Comparison of ENCODE assay signal across 24 cellular contexts in genomic region chr3:132380979-132381944, GRCh38. TPM values are rescaled to one million over a fixed set of nuclear protein-coding genes. Genes with fewer than 3 reads are reported as not detected.
A peak's percentile ranks its signal among the peaks of the same experiment; 100 is the strongest.
DNase-seq lines count a peak whose midpoint lies in the region; FAIRE-seq and TF ChIP-seq lines count a peak whose summit lies in the region.
"Had no signal": no experiment of that assay in that cellular context is flagged by ENCODE, and none has a peak within 500 bp of the region (broad histone marks: within the 10 kb centered on the region; RNA-seq: fewer than 3 reads in every experiment).

No MANE protein-coding gene starts in this region.

- H3K4me2 ChIP-seq in mesendoderm (ENCODE audit: low read length) = no peak overlapping the region

- H3K9me3 ChIP-seq in HUES48 (ENCODE audit: control insufficient read depth, insufficient read depth, low read length) = peaks cover 7% of the 10 kb centered on the region; the same call in 1 of the 2 replicates
- H3K9me3 ChIP-seq in endodermal cell (ENCODE audit: control insufficient read depth, low read length) = peaks cover 12% of the 10 kb centered on the region
- no peaks in the 10 kb centered on the region for H3K9me3 ChIP-seq in sigmoid colon
- H3K9me3 ChIP-seq: ascending aorta, psoas muscle, testis had no signal

- H3K27ac ChIP-seq in HUES48 (ENCODE audit: low read depth, low read length) = peak overlapping the region; percentile 92
- peak overlapping the region; percentile 36 for H3K27ac ChIP-seq in endodermal cell (ENCODE audit: low read depth, low read length)
- no peak overlapping the region for H3K27ac ChIP-seq in mesendoderm (ENCODE audit: low read depth, low read length)
- H3K27ac ChIP-seq in sigmoid colon = no peak overlapping the region
- H3K27ac ChIP-seq: ascending aorta, psoas muscle, testis, VCaP had no signal

- H3K36me3 ChIP-seq in GM06990 (ENCODE audit: control insufficient read depth, insufficient read depth, low read length) = no peaks in the 10 kb centered on the region
- no peaks in the 10 kb centered on the region for H3K36me3 ChIP-seq in HUES48 (ENCODE audit: control insufficient read depth, insufficient read depth, low read length)
- H3K36me3 ChIP-seq in endodermal cell (ENCODE audit: control insufficient read depth, insufficient read depth, low read length) = no peaks in the 10 kb centered on the region
- H3K36me3 ChIP-seq in mesendoderm (ENCODE audit: control insufficient read depth, insufficient read depth, low read length) = no peaks in the 10 kb centered on the region
- no peaks in the 10 kb centered on the region for H3K36me3 ChIP-seq in sigmoid colon
- H3K36me3 ChIP-seq: ascending aorta had no signal

- 90 to 96% methylated on average over 9 to 14 of the region's 15 CpGs for WGBS in endodermal cell (ENCODE audit: insufficient coverage in 1 of 2, insufficient read length in 1 of 2), 2 experiments
- no CpG with 5 or more reads among the region's 15 CpGs for WGBS in mesendoderm (ENCODE audit: extremely low coverage, insufficient coverage, low lambda C conversion rate)
- 87 to 94% methylated on average over 15 of the region's 15 CpGs for WGBS in sigmoid colon, 2 donors

- H2BK15ac ChIP-seq in mesendoderm (replicated peaks; ENCODE audit: low read depth) = no peak overlapping the region

- H2BK120ac ChIP-seq in mesendoderm (ENCODE audit: low read depth, low read length) = no peak overlapping the region

- H3K27ac Mint-ChIP-seq in endodermal cell = no peak overlapping the region
- H3K27ac Mint-ChIP-seq: activated CD4-positive, alpha-beta memory T cell treated with anti-CD3 and anti-CD28 coated beads for 36 hours; activated naive CD4-positive, alpha-beta T cell treated with anti-CD3 and anti-CD28 coated beads, Interleukin-2, amount 10 ng/mL, durations not matched to agents 7 days and 5 days; effector memory CD8-positive, alpha-beta T cell; memory B cell; T-helper 1 cell treated with Interleukin-12 subunit alpha and Interleukin-12 subunit beta and Interleukin-4 antibody, amounts not matched to agents 30 μg/mL and 1 μg/mL, for 36 hours had no signal

- no peaks in the 10 kb centered on the region for H3K79me1 ChIP-seq in mesendoderm (ENCODE audit: low read length)

- H3K4me3 ChIP-seq in GM06990 (replicated peaks; ENCODE audit: low read depth, low read length) = no peak overlapping the region
- no peak overlapping the region for H3K4me3 ChIP-seq in HUES48 (ENCODE audit: low read depth, low read length)
- no peak overlapping the region for H3K4me3 ChIP-seq in endodermal cell (ENCODE audit: low read length)
- H3K4me3 ChIP-seq in mesendoderm (ENCODE audit: low read length) = no peak overlapping the region
- no peak overlapping the region for H3K4me3 ChIP-seq in sigmoid colon
- H3K4me3 ChIP-seq: ascending aorta, psoas muscle, testis had no signal

- H3K27me3 ChIP-seq in GM06990 (replicated peaks; ENCODE audit: control insufficient read depth, insufficient read depth, low read length) = no peaks in the 10 kb centered on the region
- no peaks in the 10 kb centered on the region for H3K27me3 ChIP-seq in HUES48 (ENCODE audit: control insufficient read depth, insufficient read depth, low read length)
- no peaks in the 10 kb centered on the region for H3K27me3 ChIP-seq in endodermal cell (ENCODE audit: control insufficient read depth, insufficient read depth, low read length, poor library complexity, severe bottlenecking)
- no peaks in the 10 kb centered on the region for H3K27me3 ChIP-seq in mesendoderm (ENCODE audit: insufficient read depth, low read length, poor library complexity)
- H3K27me3 ChIP-seq in sigmoid colon = no peaks in the 10 kb centered on the region
- H3K27me3 ChIP-seq: ascending aorta, testis had no signal

- peak overlapping the region; percentile 69 for H3K56ac ChIP-seq in mesendoderm (ENCODE audit: low read length)

- peaks cover 3% of the 10 kb centered on the region for H3K4me1 Mint-ChIP-seq in endodermal cell
- H3K4me1 Mint-ChIP-seq: activated naive CD4-positive, alpha-beta T cell treated with anti-CD3 and anti-CD28 coated beads, Interleukin-2, amount 10 ng/mL, durations not matched to agents 7 days and 5 days had no signal

- H4K5ac ChIP-seq in mesendoderm (ENCODE audit: low read length) = no peak overlapping the region

- intact Hi-C loops in sigmoid colon (cut with DNase I) = no loop called here

- no peak overlapping the region for H4K8ac ChIP-seq in mesendoderm (ENCODE audit: low read depth, low read length)

- H3K4me1 ChIP-seq in HUES48 (ENCODE audit: control insufficient read depth, insufficient read depth, low read length) = peaks cover 20% of the 10 kb centered on the region
- no peaks in the 10 kb centered on the region for H3K4me1 ChIP-seq in endodermal cell (ENCODE audit: control insufficient read depth, insufficient read depth, low read length)
- H3K4me1 ChIP-seq in mesendoderm (ENCODE audit: control insufficient read depth, low read depth, low read length) = no peaks in the 10 kb centered on the region
- H3K4me1 ChIP-seq in sigmoid colon = no peaks in the 10 kb centered on the region
- H3K4me1 ChIP-seq: ascending aorta, psoas muscle, testis had no signal

- no peak overlapping the region for H3K18ac ChIP-seq in mesendoderm (ENCODE audit: low read length)

- TF ChIP-seq CTCF in GM06990 (IDR thresholded peaks at IDR 0.05; ENCODE audit: insufficient read depth, low read length, poor library complexity, severe bottlenecking) = no peak
- no peak for TF ChIP-seq CTCF in endodermal cell (conservative IDR thresholded peaks at IDR 0.05)
- no peak for TF ChIP-seq CTCF in sigmoid colon (IDR thresholded peaks at IDR 0.05)

- TF ChIP-seq EP300 in sigmoid colon (IDR thresholded peaks at IDR 0.05) = no peak

- H3K9me3 Mint-ChIP-seq in endodermal cell = peaks cover 27% of the 10 kb centered on the region
- H3K9me3 Mint-ChIP-seq: activated CD4-positive, alpha-beta memory T cell treated with anti-CD3 and anti-CD28 coated beads for 36 hours; activated naive CD4-positive, alpha-beta T cell treated with anti-CD3 and anti-CD28 coated beads, Interleukin-2, amount 10 ng/mL, durations not matched to agents 7 days and 5 days; memory B cell; T-helper 1 cell treated with Interleukin-12 subunit alpha and Interleukin-12 subunit beta and Interleukin-4 antibody, amounts not matched to agents 30 μg/mL and 1 μg/mL, for 36 hours had no signal

- FAIRE-seq in RCC 7860 (lab: Jason Lieb, UNC) = no peak

- H3K9ac ChIP-seq in HUES48 (ENCODE audit: low read depth, low read length) (no peak overlapping the region), endodermal cell (ENCODE audit: extremely low read depth, low read length, poor library complexity, severe bottlenecking) (no peak overlapping the region), mesendoderm (ENCODE audit: low read length) (no peak overlapping the region)

- H3K27me3 Mint-ChIP-seq in endodermal cell (ENCODE audit: insufficient read depth) = no peaks in the 10 kb centered on the region
- H3K27me3 Mint-ChIP-seq: activated naive CD4-positive, alpha-beta T cell treated with anti-CD3 and anti-CD28 coated beads, Interleukin-2, amount 10 ng/mL, durations not matched to agents 7 days and 5 days had no signal

- DNase-seq in GM06990 (ENCODE audit: extremely low read depth, insufficient read length) = peak; percentile 18
- peak; percentile 64 for DNase-seq in endodermal cell
- no peak for DNase-seq in mesendoderm
- DNase-seq in sigmoid colon = no peak
- DNase-seq in activated naive CD4-positive, alpha-beta T cell treated with Interleukin-2 at 50 U/mL for 16 hours = no peak
- no peak for DNase-seq in RCC 7860 (ENCODE audit: low spot score)
- no peak for DNase-seq in NCI-H2107 treated with DMSO at 0.1 percent for 48 hours (lab: John Stamatoyannopoulos, UW; ENCODE audit: unreplicated experiment)
- DNase-seq: activated CD4-positive, alpha-beta memory T cell treated with anti-CD3 and anti-CD28 coated beads for 36 hours; activated naive CD4-positive, alpha-beta T cell treated with anti-CD3 and anti-CD28 coated beads, Interleukin-2, amount 10 ng/mL, durations not matched to agents 7 days and 5 days; DMS153; effector memory CD8-positive, alpha-beta T cell; GF-D8; hippocampal formation; NCI-H1417 treated with DMSO at 0.1 percent for 48 hours; NCI-H2171 treated with DMSO at 0.1 percent for 48 hours; PC-3; psoas muscle; testis had no signal

- no peak overlapping the region for H3K23ac ChIP-seq in mesendoderm (ENCODE audit: low read length)

- H3K36me3 Mint-ChIP-seq in endodermal cell (ENCODE audit: low read depth) = peaks cover 7% of the 10 kb centered on the region
- H3K36me3 Mint-ChIP-seq: activated CD4-positive, alpha-beta memory T cell treated with anti-CD3 and anti-CD28 coated beads for 36 hours; activated naive CD4-positive, alpha-beta T cell treated with anti-CD3 and anti-CD28 coated beads, Interleukin-2, amount 10 ng/mL, durations not matched to agents 7 days and 5 days; memory B cell had no signal

- H2BK5ac ChIP-seq in mesendoderm (ENCODE audit: low read length) = no peak overlapping the region

- H3K79me2 ChIP-seq in mesendoderm (ENCODE audit: control insufficient read depth, insufficient read depth, low read length) = no peaks in the 10 kb centered on the region

- no peak overlapping the region for H2AK5ac ChIP-seq in mesendoderm (ENCODE audit: low read length)

- H3K4me3 Mint-ChIP-seq in endodermal cell = no peak overlapping the region
- H3K4me3 Mint-ChIP-seq: activated CD4-positive, alpha-beta memory T cell treated with anti-CD3 and anti-CD28 coated beads for 36 hours; activated naive CD4-positive, alpha-beta T cell treated with anti-CD3 and anti-CD28 coated beads, Interleukin-2, amount 10 ng/mL, durations not matched to agents 7 days and 5 days; effector memory CD8-positive, alpha-beta T cell; nephron; T-helper 1 cell treated with Interleukin-12 subunit alpha and Interleukin-12 subunit beta and Interleukin-4 antibody, amounts not matched to agents 30 μg/mL and 1 μg/mL, for 36 hours had no signal

- H3K4ac ChIP-seq in mesendoderm (ENCODE audit: low read depth, low read length) = no peak overlapping the region

- no peak for TF ChIP-seq POLR2A in sigmoid colon (IDR thresholded peaks at IDR 0.05)

RNA-seq across cellular contexts. Expression of gene DNAJC13, which starts 36.0 kb away (rescaled TPM):
- total RNA-seq in endodermal cell (10 to 100 TPM; 39.4 to 40.5 TPM), sigmoid colon (10 to 100 TPM; 33.2 to 55.9 (median 46.5) TPM)
- polyA plus RNA-seq in endodermal cell (2013, experiment 1 of 2) = 24.0 TPM
- 26.3 TPM for polyA plus RNA-seq in endodermal cell (2013, experiment 2 of 2)
- 11.2 TPM for polyA plus RNA-seq in mesendoderm (2013, experiment 1 of 2)
- 10.7 TPM for polyA plus RNA-seq in mesendoderm (2013, experiment 2 of 2)
- 10 to 100 TPM in 2 of 3 donors, 1 to 10 TPM in 1; 9.0 to 14.3 (median 12.4) TPM for polyA plus RNA-seq in sigmoid colon

Comparison
In these comparisons a context has a peak if more than half of its experiments do, and no peak if none do; other contexts are left out.
1. DNase-seq: peak in GM06990 (single experiment) and endodermal cell (single experiment); none in mesendoderm (single experiment), sigmoid colon (single experiment), activated naive CD4-positive, alpha-beta T cell treated with Interleukin-2 at 50 U/mL for 16 hours (single experiment), RCC 7860 (single experiment) and NCI-H2107 treated with DMSO at 0.1 percent for 48 hours (single experiment).
2. H3K27ac ChIP-seq: peak in HUES48 (single experiment) and endodermal cell (single experiment); none in mesendoderm (single experiment) and sigmoid colon (0 of 4).